In the genomic region with DNA sequence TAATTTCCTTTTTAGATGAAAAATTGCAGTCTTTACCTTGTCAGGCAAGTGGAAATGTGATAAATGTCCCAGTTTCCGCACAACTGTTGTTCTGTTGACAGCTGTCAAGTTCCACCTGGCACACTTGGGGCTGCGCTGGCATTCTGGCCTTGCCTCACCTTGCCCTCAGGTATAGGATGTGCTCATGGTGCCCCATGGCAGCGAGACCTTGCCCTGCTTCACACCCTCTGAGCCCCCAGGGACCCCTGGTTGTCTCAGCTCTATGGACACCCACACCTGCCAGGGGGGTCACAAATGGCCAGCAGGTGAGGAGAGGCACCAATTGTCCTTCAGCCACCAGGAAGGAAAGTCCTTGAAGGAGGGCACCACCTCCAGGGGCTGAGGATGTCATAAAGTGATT, we compare ENCODE assay signal across 18 cellular contexts. TPM values are rescaled to one million over a fixed set of nuclear protein-coding genes. Genes with fewer than 3 reads are reported as not detected.
A peak's percentile ranks its signal among the peaks of the same experiment; 100 is the strongest.
DNase-seq lines count a peak whose midpoint lies in the region; ATAC-seq and TF ChIP-seq lines count a peak whose summit lies in the region.
"Had no signal": no experiment of that assay in that cellular context is flagged by ENCODE, and none has a peak within 500 bp of the region (broad histone marks: within the 10 kb centered on the region; RNA-seq: fewer than 3 reads in every experiment).

No MANE protein-coding gene starts in this region.

- no peaks in the 10 kb centered on the region for H3K9me3 Mint-ChIP-seq in CD4-positive, alpha-beta T cell
- H3K9me3 Mint-ChIP-seq in activated T-helper 17 cell treated with anti-CD3 and anti-CD28 coated beads, Interleukin-2, amount 50 U/mL, for 72 hours = no peaks in the 10 kb centered on the region
- H3K9me3 Mint-ChIP-seq in naive thymus-derived CD4-positive, alpha-beta T cell = peaks cover 0 to 5% (median 0%) of the 10 kb centered on the region in 11 donors

- no peaks in the 10 kb centered on the region for H4K20me1 ChIP-seq in BLaER1 treated with 17β-estradiol and CSF1 and Interleukin-3, amounts not matched to agents 10 nM and 100 nM
- no peaks in the 10 kb centered on the region for H4K20me1 ChIP-seq in GM23248 (ENCODE audit: insufficient read depth)

- H3K27me3 Mint-ChIP-seq in CD4-positive, alpha-beta T cell = no peaks in the 10 kb centered on the region
- no peaks in the 10 kb centered on the region for H3K27me3 Mint-ChIP-seq in activated T-helper 17 cell treated with anti-CD3 and anti-CD28 coated beads, Interleukin-2, amount 50 U/mL, for 72 hours
- H3K27me3 Mint-ChIP-seq in naive thymus-derived CD4-positive, alpha-beta T cell = no peaks in the 10 kb centered on the region

- peak overlapping the region in 8 of 11 experiments; percentile 13 to 64 (median 50); a peak in 13 of 22 replicates for H3K27ac ChIP-seq in BLaER1 treated with 17β-estradiol and CSF1 and Interleukin-3, amounts not matched to agents 10 nM and 100 nM
- peak overlapping the region; percentile 72 for H3K27ac ChIP-seq in CD4-positive, alpha-beta T cell (ENCODE audit: low read depth, low read length)
- H3K27ac ChIP-seq in naive thymus-derived CD4-positive, alpha-beta T cell (ENCODE audit: low read depth, low read length) = peak overlapping the region; percentile 71
- no peak overlapping the region for H3K27ac ChIP-seq in GM23248
- H3K27ac ChIP-seq: brain microvascular endothelial cell, gastroesophageal sphincter, neural progenitor cell, SK-N-MC, thyroid gland had no signal

- no peaks in the 10 kb centered on the region for H3K36me3 Mint-ChIP-seq in CD4-positive, alpha-beta T cell (ENCODE audit: low read depth)
- no peaks in the 10 kb centered on the region for H3K36me3 Mint-ChIP-seq in activated T-helper 17 cell treated with anti-CD3 and anti-CD28 coated beads, Interleukin-2, amount 50 U/mL, for 72 hours (ENCODE audit: low read depth)
- peaks cover 0 to 8% (median 0%) of the 10 kb centered on the region in 5 donors for H3K36me3 Mint-ChIP-seq in naive thymus-derived CD4-positive, alpha-beta T cell
- H3K36me3 Mint-ChIP-seq: neural progenitor cell had no signal

- H3K4me1 Mint-ChIP-seq in CD4-positive, alpha-beta T cell (ENCODE audit: low read depth) = peaks cover 97% of the 10 kb centered on the region
- peaks cover 32% of the 10 kb centered on the region for H3K4me1 Mint-ChIP-seq in activated T-helper 17 cell treated with anti-CD3 and anti-CD28 coated beads, Interleukin-2, amount 50 U/mL, for 72 hours
- H3K4me1 Mint-ChIP-seq in naive thymus-derived CD4-positive, alpha-beta T cell = peaks cover 75 to 98% (median 95%) of the 10 kb centered on the region in 7 donors

- no peak overlapping the region for H3K4me3 ChIP-seq in BLaER1 treated with 17β-estradiol and CSF1 and Interleukin-3, amounts not matched to agents 10 nM and 100 nM
- H3K4me3 ChIP-seq in naive thymus-derived CD4-positive, alpha-beta T cell (ENCODE audit: low read length) = peak overlapping the region; percentile 11
- H3K4me3 ChIP-seq in GM23248 = no peak overlapping the region
- H3K4me3 ChIP-seq: gastroesophageal sphincter, neural progenitor cell, SK-N-MC, thyroid gland had no signal

- no peak for ATAC-seq in CD4-positive, alpha-beta T cell (ENCODE audit: poor library complexity)
- no peak for ATAC-seq in activated T-helper 17 cell treated with anti-CD3 and anti-CD28 coated beads, Interleukin-2, amount 50 U/mL, for 72 hours (replicated peaks)
- ATAC-seq in naive thymus-derived CD4-positive, alpha-beta T cell = no peak
- ATAC-seq in GM18867 (IDR thresholded peaks at IDR 0.05; ENCODE audit: unreplicated experiment) = no peak
- ATAC-seq: esophagus mucosa, gastroesophageal sphincter had no signal

- no peak for TF ChIP-seq CTCF in CD4-positive, alpha-beta T cell (IDR thresholded peaks at IDR 0.05)

- in situ Hi-C loops in GM23248 (cut with MboI) = no loop called here

- H3K4me2 ChIP-seq in BLaER1 treated with 17β-estradiol and CSF1 and Interleukin-3, amounts not matched to agents 10 nM and 100 nM = peak overlapping the region in 10 of 11 experiments; percentile 44 to 72 (median 66); a peak in 21 of 22 replicates
- no peak overlapping the region for H3K4me2 ChIP-seq in GM23248 (ENCODE audit: unreplicated experiment)
- H3K4me2 ChIP-seq: neural progenitor cell had no signal

- DNase-seq in CD4-positive, alpha-beta T cell = no peak
- DNase-seq in naive thymus-derived CD4-positive, alpha-beta T cell = no peak
- DNase-seq in GM23248 (no peak), NK-92 (lab: John Stamatoyannopoulos, UW; ENCODE audit: unreplicated experiment) (no peak), germinal center (ENCODE audit: low spot score) (no peak)
- DNase-seq: brain microvascular endothelial cell, NCI-H1436, NCI-H2171 treated with DMSO at 0.1 percent for 48 hours, NCI-H774, small intestine, thyroid gland had no signal

- no peak overlapping the region for H2AFZ ChIP-seq in GM23248
- H2AFZ ChIP-seq: neural progenitor cell had no signal

- H3K27me3 ChIP-seq in BLaER1 treated with 17β-estradiol and CSF1 and Interleukin-3, amounts not matched to agents 10 nM and 100 nM = 0 out of 22 replicates have a peak, but pooled peaks cover 0 to 5% (median 0%) of the 10 kb centered on the region in 11 experiments
- no peaks in the 10 kb centered on the region for H3K27me3 ChIP-seq in CD4-positive, alpha-beta T cell (ENCODE audit: control insufficient read depth, insufficient read depth, low read length)
- no peaks in the 10 kb centered on the region for H3K27me3 ChIP-seq in naive thymus-derived CD4-positive, alpha-beta T cell (ENCODE audit: control insufficient read depth in 2 of 2, insufficient read depth in 2 of 2, low read length in 2 of 2)
- H3K27me3 ChIP-seq in GM23248 (replicated peaks; ENCODE audit: insufficient read depth) = no peaks in the 10 kb centered on the region
- H3K27me3 ChIP-seq: brain microvascular endothelial cell, neural progenitor cell, thyroid gland had no signal

- peak overlapping the region; percentile 76 for H3K4me3 Mint-ChIP-seq in CD4-positive, alpha-beta T cell
- H3K4me3 Mint-ChIP-seq in activated T-helper 17 cell treated with anti-CD3 and anti-CD28 coated beads, Interleukin-2, amount 50 U/mL, for 72 hours = peak overlapping the region; percentile 73
- peak overlapping the region; percentile 67 to 83 (median 75) for H3K4me3 Mint-ChIP-seq in naive thymus-derived CD4-positive, alpha-beta T cell
- H3K4me3 Mint-ChIP-seq: neural progenitor cell had no signal

- intact Hi-C loops in CD4-positive, alpha-beta T cell (cut with DNase I, micrococcal nuclease) = loop anchor here in 1 of 2 experiments (5.0 kb wide), 1 partner anchor 33 kb away; no protein-coding TSS in a partner anchor
- intact Hi-C loops in naive thymus-derived CD4-positive, alpha-beta T cell (cut with micrococcal nuclease) = no loop called here

- no peaks in the 10 kb centered on the region for H3K79me2 ChIP-seq in GM23248 (ENCODE audit: insufficient read depth)

- CTCF ChIA-PET in CD4-positive, alpha-beta T cell (lab: Charles Lee) = interaction anchor here (1.5 to 3.2 kb wide), 3 partner anchors 12 to 106 kb away, joined by 6 to 19 read pairs (median 8); no protein-coding TSS in a partner anchor
- CTCF ChIA-PET in naive thymus-derived CD4-positive, alpha-beta T cell (lab: Charles Lee) = interaction anchor here (0.9 to 3.0 kb wide), 3 partner anchors 13 to 60 kb away, joined by 3 to 13 read pairs (median 8); no protein-coding TSS in a partner anchor

- no peaks in the 10 kb centered on the region for H3F3A ChIP-seq in GM23248 (ENCODE audit: insufficient read depth)

- H3K9me3 ChIP-seq in BLaER1 treated with 17β-estradiol and CSF1 and Interleukin-3, amounts not matched to agents 10 nM and 100 nM (replicated peaks in 1 of 11) = peaks cover 0 to 14% (median 13%) of the 10 kb centered on the region in 11 experiments; a peak in 17 of 22 replicates
- H3K9me3 ChIP-seq in CD4-positive, alpha-beta T cell (ENCODE audit: control insufficient read depth, low read length) = no peaks in the 10 kb centered on the region
- no peaks in the 10 kb centered on the region for H3K9me3 ChIP-seq in naive thymus-derived CD4-positive, alpha-beta T cell (ENCODE audit: control insufficient read depth in 2 of 3, low read length in 3 of 3)
- H3K9me3 ChIP-seq in GM23248 (ENCODE audit: low read depth) = no peaks in the 10 kb centered on the region
- H3K9me3 ChIP-seq: gastroesophageal sphincter, thyroid gland had no signal

- H3K27ac Mint-ChIP-seq in CD4-positive, alpha-beta T cell = peak overlapping the region; percentile 94
- H3K27ac Mint-ChIP-seq in activated T-helper 17 cell treated with anti-CD3 and anti-CD28 coated beads, Interleukin-2, amount 50 U/mL, for 72 hours = peak overlapping the region; percentile 72
- peak overlapping the region; percentile 69 to 100 (median 92) for H3K27ac Mint-ChIP-seq in naive thymus-derived CD4-positive, alpha-beta T cell
- H3K27ac Mint-ChIP-seq: neural progenitor cell had no signal

- 56 to 69% methylated on average over 3 of the region's 3 CpGs for WGBS in GM23248 (ENCODE audit: low coverage in 1 of 2, low lambda C conversion rate in 2 of 2, missing lambda C conversion rate in 2 of 2), 2 experiments

- H3K9ac ChIP-seq in BLaER1 treated with 17β-estradiol and CSF1 and Interleukin-3, amounts not matched to agents 10 nM and 100 nM = no peak overlapping the region
- H3K9ac ChIP-seq in GM23248 = no peak overlapping the region
- H3K9ac ChIP-seq: neural progenitor cell had no signal

- H3K4me1 ChIP-seq in BLaER1 treated with 17β-estradiol and CSF1 and Interleukin-3, amounts not matched to agents 10 nM and 100 nM = peaks cover 18 to 27% (median 19%) of the 10 kb centered on the region in 10 experiments
- H3K4me1 ChIP-seq in naive thymus-derived CD4-positive, alpha-beta T cell (ENCODE audit: control insufficient read depth in 2 of 2, insufficient read depth in 2 of 2, low read length in 2 of 2) = peaks cover 87 to 94% of the 10 kb centered on the region in 2 donors
- no peaks in the 10 kb centered on the region for H3K4me1 ChIP-seq in GM23248 (ENCODE audit: insufficient read depth)
- H3K4me1 ChIP-seq: neural progenitor cell, thyroid gland had no signal

- no peaks in the 10 kb centered on the region for H3K36me3 ChIP-seq in BLaER1 treated with 17β-estradiol and CSF1 and Interleukin-3, amounts not matched to agents 10 nM and 100 nM
- H3K36me3 ChIP-seq in naive thymus-derived CD4-positive, alpha-beta T cell (ENCODE audit: control insufficient read depth in 2 of 3, insufficient read depth in 3 of 3, low read length in 3 of 3) = no peaks in the 10 kb centered on the region
- H3K36me3 ChIP-seq in GM23248 (ENCODE audit: low read depth) = no peaks in the 10 kb centered on the region
- H3K36me3 ChIP-seq: brain microvascular endothelial cell, gastroesophageal sphincter, neural progenitor cell, thyroid gland had no signal

- no peaks in the 10 kb centered on the region for H3K9me2 ChIP-seq in GM23248 (ENCODE audit: insufficient read depth)

- POLR2A ChIA-PET in CD4-positive, alpha-beta T cell (lab: Charles Lee) = interaction anchor here (0.6 to 6.4 kb wide), 9 partner anchors 11 to 98 kb away, joined by 3 to 46 read pairs (median 3); no protein-coding TSS in a partner anchor
- POLR2A ChIA-PET in naive thymus-derived CD4-positive, alpha-beta T cell (lab: Charles Lee) = interaction anchor here (0.7 to 13.1 kb wide), 9 partner anchors 8 to 79 kb away, joined by 3 to 139 read pairs (median 7); no protein-coding TSS in a partner anchor

RNA-seq across cellular contexts. Expression of a gene that starts 37.5 kb away (rescaled TPM):
- 100 to 1,000 TPM; 399 to 430 TPM for total RNA-seq in CD4-positive, alpha-beta T cell
- 100 to 1,000 TPM; 167 to 263 TPM for total RNA-seq in activated T-helper 17 cell treated with anti-CD3 and anti-CD28 coated beads, Interleukin-2, amount 50 U/mL, for 72 hours
- 100 to 1,000 TPM; 389 to 465 (median 460) TPM for total RNA-seq in naive thymus-derived CD4-positive, alpha-beta T cell
- polyA plus RNA-seq in naive thymus-derived CD4-positive, alpha-beta T cell = 100 to 1,000 TPM; 114 to 268 TPM
- 0.11 and 1.3 TPM in 2 replicates for total RNA-seq in GM23248 (2014; rRNA removed; shearing (Covaris generic))
- polyA plus RNA-seq in GM23248 (2016; fragmentation: Nextera tagmentation; extraction: Ambion mirVana) = 0.11 and 0.25 TPM in 2 replicates

Comparison
In these comparisons a context has a peak if more than half of its experiments do, and no peak if none do; other contexts are left out.
1. RNA of a gene that starts 37.5 kb away (total RNA-seq): 389 to 465 TPM in naive thymus-derived CD4-positive, alpha-beta T cell, 399 to 430 TPM in CD4-positive, alpha-beta T cell and 167 to 263 TPM in activated T-helper 17 cell treated with anti-CD3 and anti-CD28 coated beads, Interleukin-2, amount 50 U/mL, for 72 hours; 0.11 to 1.3 TPM in GM23248; every median in the first group is over 10 times any median in the second.
2. Peak in every context shown above with its lines, with median percentiles within 50 percentile points of each other: H3K27ac Mint-ChIP-seq and H3K4me3 Mint-ChIP-seq.